8 cellular contexts compared by ENCODE assay signal in genomic region chr12:120903818-120904773, GRCh38. TPM values are rescaled to one million over a fixed set of nuclear protein-coding genes. Genes with fewer than 3 reads are reported as not detected.
A peak's percentile ranks its signal among the peaks of the same experiment; 100 is the strongest.
DNase-seq lines count a peak whose midpoint lies in the region; ATAC-seq and TF ChIP-seq lines count a peak whose summit lies in the region.

Gene SPPL3, minus strand, starts transcription at chr12:120904358. Its CDS starts 491 bp downstream, at chr12:120903867.

- peak; percentile 61 for DNase-seq in DMS53 treated with DMSO at 0.1 percent for 48 hours (lab: John Stamatoyannopoulos, UW; ENCODE audit: unreplicated experiment)
- peak; percentile 95 for DNase-seq in activated T-cell treated with anti-CD3 and anti-CD28 coated beads, Interleukin-2, amount 50 U/mL, for 72 hours
- DNase-seq in esophagus muscularis mucosa (ENCODE audit: extremely low spot score) = peak; percentile 97
- DNase-seq in myocyte (ENCODE audit: low read depth) = peak; percentile 93
- peak; percentile 94 for DNase-seq in stimulated activated CD8-positive, alpha-beta memory T cell treated with anti-CD3 and anti-CD28 coated beads, Interleukin-7, amount 100 ng/mL, for 24 hours (ENCODE audit: low read depth)

- no peak for TF ChIP-seq CTCF in esophagus muscularis mucosa (IDR thresholded peaks at IDR 0.05)

- WGBS in esophagus muscularis mucosa = 0% methylated on average over 2 of the region's 119 CpGs

- H3K4me1 ChIP-seq in esophagus muscularis mucosa = peaks cover 16 to 32% (median 29%) of the 10 kb centered on the region in 4 donors

- peak within 1 kb of the TSS; percentile 88 for H3K27ac ChIP-seq in KOPT-K1 (ENCODE audit: low read depth, low read length, poor library complexity, severe bottlenecking)
- H3K27ac ChIP-seq in esophagus muscularis mucosa (replicated peaks in 1 of 4) = peak within 1 kb of the TSS; percentile 86 to 92 (median 89)

- H3K27me3 ChIP-seq in esophagus muscularis mucosa = no peaks in the 10 kb centered on the region

- peak within 1 kb of the TSS; percentile 96 for H3K27ac Mint-ChIP-seq in activated T-cell treated with anti-CD3 and anti-CD28 coated beads, Interleukin-2, amount 50 U/mL, for 72 hours

- no peaks in the 10 kb centered on the region for H3K9me3 Mint-ChIP-seq in activated T-cell treated with anti-CD3 and anti-CD28 coated beads, Interleukin-2, amount 50 U/mL, for 72 hours

- peaks cover 33% of the 10 kb centered on the region for H3K4me1 Mint-ChIP-seq in activated T-cell treated with anti-CD3 and anti-CD28 coated beads, Interleukin-2, amount 50 U/mL, for 72 hours (ENCODE audit: low read depth)

- peaks cover 31% of the 10 kb centered on the region for H3K36me3 ChIP-seq in KOPT-K1 (ENCODE audit: insufficient read depth, low read length)
- H3K36me3 ChIP-seq in esophagus muscularis mucosa = peaks cover 0 to 3% (median 0%) of the 10 kb centered on the region in 4 donors

- TF ChIP-seq EP300 in esophagus muscularis mucosa (IDR thresholded peaks at IDR 0.05) = no peak

- intact Hi-C loops in esophagus muscularis mucosa (cut with DNase I) = loop anchor here (10.0 kb wide), 1 partner anchor 179 kb away; the partner anchor contains the start of gene ACADS

- no peaks in the 10 kb centered on the region for H3K27me3 Mint-ChIP-seq in activated T-cell treated with anti-CD3 and anti-CD28 coated beads, Interleukin-2, amount 50 U/mL, for 72 hours (ENCODE audit: low read depth)

- H3K4me3 ChIP-seq in esophagus muscularis mucosa = peak within 1 kb of the TSS; percentile 87 to 98 (median 94)

- TF ChIP-seq POLR2A in esophagus muscularis mucosa (IDR thresholded peaks at IDR 0.05; ENCODE audit: low read depth) = no peak

- H3K9me3 ChIP-seq in KOPT-K1 (ENCODE audit: insufficient read depth, low read length, poor library complexity, severe bottlenecking) = no peaks in the 10 kb centered on the region
- no peaks in the 10 kb centered on the region for H3K9me3 ChIP-seq in esophagus muscularis mucosa

- H3K36me3 Mint-ChIP-seq in activated T-cell treated with anti-CD3 and anti-CD28 coated beads, Interleukin-2, amount 50 U/mL, for 72 hours (ENCODE audit: insufficient read depth in 2 of 2) = peaks cover 2 to 12% of the 10 kb centered on the region in 2 donors

- peak; percentile 54 for ATAC-seq in GM21786 (IDR thresholded peaks at IDR 0.05; ENCODE audit: unreplicated experiment)
- ATAC-seq in activated T-cell treated with anti-CD3 and anti-CD28 coated beads, Interleukin-2, amount 50 U/mL, for 72 hours (replicated peaks in 1 of 2) = peak; percentile 85

- peak within 1 kb of the TSS; percentile 95 to 100 for H3K4me3 Mint-ChIP-seq in activated T-cell treated with anti-CD3 and anti-CD28 coated beads, Interleukin-2, amount 50 U/mL, for 72 hours

TF ChIP-seq in PFSK-1, 5 proteins besides CTCF, POLR2A, EP300 and RAD21:
- peak; percentile 67; the same call in 1 of the 2 replicates for TF ChIP-seq TAF1 (IDR thresholded peaks at IDR 0.05; ENCODE audit: borderline replicate concordance, insufficient read depth, low read length)
- TF ChIP-seq FOXP2 (optimal IDR thresholded peaks at IDR 0.05; ENCODE audit: borderline replicate concordance, extremely low read depth, extremely low read length, insufficient read depth) = peak; percentile 71
- TF ChIP-seq REST (IDR thresholded peaks at IDR 0.05; ENCODE audit: insufficient read depth in 1 of 2, low read depth in 2 of 2, low read length in 2 of 2) = no peak
- TF ChIP-seq SIN3A (IDR thresholded peaks at IDR 0.05; ENCODE audit: borderline replicate concordance, insufficient read depth, low read length) = peak; percentile 77; the same call in 1 of the 2 replicates
- peak; percentile 56 for TF ChIP-seq POLR2AphosphoS5 (IDR thresholded peaks at IDR 0.05; ENCODE audit: low read depth, low read length)
TF ChIP-seq in PFSK-1: peak in this region for 4.

RNA-seq across cellular contexts. Expression of gene SPPL3, which starts in this region (rescaled TPM):
- 21.3 TPM for polyA plus RNA-seq in PFSK-1 (2012; ENCODE audit: insufficient read length, low read depth)
- total RNA-seq in activated T-cell treated with anti-CD3 and anti-CD28 coated beads, Interleukin-2, amount 50 U/mL, for 72 hours = 10 to 100 TPM; 43.5 to 45.7 TPM
- total RNA-seq in esophagus muscularis mucosa = 10 to 100 TPM; 18.4 to 32.1 (median 21.8) TPM
- 11.0 and 12.2 TPM in 2 replicates for total RNA-seq in myocyte
- polyA plus RNA-seq in myocyte (2012) = 32.9 TPM

Comparison
In these comparisons a context has a peak if more than half of its experiments do, and no peak if none do; other contexts are left out.
1. Peak in every context shown above with its lines: DNase-seq, ATAC-seq, H3K4me3 ChIP-seq and H3K27ac ChIP-seq.